Comparison of ENCODE assay signal across 8 cellular contexts in the genomic region with DNA sequence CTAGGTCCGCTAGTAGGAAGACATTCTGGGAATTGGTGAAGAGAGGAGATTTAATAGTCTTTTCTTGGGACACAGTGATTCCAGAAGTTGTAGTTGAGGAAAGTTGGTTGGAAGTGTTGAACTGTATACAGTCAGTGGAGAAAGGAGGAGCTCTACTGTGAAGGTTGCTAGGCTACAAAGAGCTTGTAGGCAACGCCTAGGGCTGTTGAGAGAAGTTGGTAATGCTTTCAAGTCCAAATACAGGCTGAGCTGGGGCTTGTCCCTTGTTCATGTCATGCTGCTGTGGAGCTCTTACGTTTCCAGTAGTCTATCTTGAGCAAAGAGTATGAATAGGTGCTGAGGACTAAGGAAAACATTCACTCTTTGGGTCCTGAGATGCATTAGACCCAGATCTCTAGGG. TPM values are rescaled to one million over a fixed set of nuclear protein-coding genes. Genes with fewer than 3 reads are reported as not detected.
DNase-seq lines count a peak whose midpoint lies in the region; ATAC-seq and TF ChIP-seq lines count a peak whose summit lies in the region.

No MANE protein-coding gene starts in this region.

- no peaks in the 10 kb centered on the region for H3K27me3 Mint-ChIP-seq in progenitor cell of endocrine pancreas

- peaks cover 2% of the 10 kb centered on the region for H3K36me3 Mint-ChIP-seq in progenitor cell of endocrine pancreas (ENCODE audit: insufficient read depth)

- H3K4me3 ChIP-seq in fibroblast of villous mesenchyme (ENCODE audit: low read depth, low read length) = peak overlapping the region; percentile 83

- peak overlapping the region; percentile 71 for H3K4me3 Mint-ChIP-seq in progenitor cell of endocrine pancreas (ENCODE audit: low read depth)

- peak; percentile 28 for ATAC-seq in SK-N-SH treated with all-trans-retinoic acid at 6 μM for 48 hours
- ATAC-seq in HG03354 (IDR thresholded peaks at IDR 0.05; ENCODE audit: poor library complexity, severe bottlenecking, unreplicated experiment) = no peak
- no peak for ATAC-seq in HG03175 (IDR thresholded peaks at IDR 0.05; ENCODE audit: unreplicated experiment)

- DNase-seq in NCI-H345 (lab: John Stamatoyannopoulos, UW) (peak; percentile 14), NCI-H345 treated with DMSO at 0.1 percent for 48 hours (lab: John Stamatoyannopoulos, UW; ENCODE audit: unreplicated experiment) (no peak), fibroblast of villous mesenchyme (ENCODE audit: low read depth) (peak; percentile 16), progenitor cell of endocrine pancreas (ENCODE audit: low spot score, unreplicated experiment) (no peak), COLO668 (lab: John Stamatoyannopoulos, UW; ENCODE audit: unreplicated experiment) (no peak)

- no peak for TF ChIP-seq CTCF in fibroblast of villous mesenchyme (IDR thresholded peaks at IDR 0.05; ENCODE audit: insufficient read depth, low read depth, low read length)
- TF ChIP-seq CTCF in progenitor cell of endocrine pancreas (IDR thresholded peaks at IDR 0.05; ENCODE audit: unreplicated experiment) = no peak

- peak overlapping the region; percentile 56 for H3K27ac Mint-ChIP-seq in progenitor cell of endocrine pancreas

- peaks cover 19% of the 10 kb centered on the region for H3K4me1 Mint-ChIP-seq in progenitor cell of endocrine pancreas (ENCODE audit: low read depth)

- no peaks in the 10 kb centered on the region for H3K9me3 Mint-ChIP-seq in progenitor cell of endocrine pancreas (ENCODE audit: low read depth)

TF ChIP-seq in SK-N-SH treated with all-trans-retinoic acid at 6 μM for 48 hours, 23 proteins besides CTCF, POLR2A, EP300 and RAD21:
- no peak for TF ChIP-seq ZFP3 (CRISPR knock-in tag; IDR thresholded peaks at IDR 0.05)
- TF ChIP-seq, protein P1, sequence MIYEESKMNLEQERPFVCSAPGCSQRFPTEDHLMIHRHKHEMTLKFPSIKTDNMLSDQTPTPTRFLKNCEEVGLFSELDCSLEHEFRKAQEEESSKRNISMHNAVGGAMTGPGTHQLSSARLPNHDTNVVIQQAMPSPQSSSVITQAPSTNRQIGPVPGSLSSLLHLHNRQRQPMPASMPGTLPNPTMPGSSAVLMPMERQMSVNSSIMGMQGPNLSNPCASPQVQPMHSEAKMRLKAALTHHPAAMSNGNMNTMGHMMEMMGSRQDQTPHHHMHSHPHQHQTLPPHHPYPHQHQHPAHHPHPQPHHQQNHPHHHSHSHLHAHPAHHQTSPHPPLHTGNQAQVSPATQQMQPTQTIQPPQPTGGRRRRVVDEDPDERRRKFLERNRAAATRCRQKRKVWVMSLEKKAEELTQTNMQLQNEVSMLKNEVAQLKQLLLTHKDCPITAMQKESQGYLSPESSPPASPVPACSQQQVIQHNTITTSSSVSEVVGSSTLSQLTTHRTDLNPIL (CRISPR knock-in tag; IDR thresholded peaks at IDR 0.05; ENCODE audit: low read depth) = no peak
- TF ChIP-seq GLIS3 (CRISPR knock-in tag; IDR thresholded peaks at IDR 0.05) = no peak
- no peak for TF ChIP-seq ESRRG (CRISPR knock-in tag; IDR thresholded peaks at IDR 0.05)
- no peak for TF ChIP-seq ZC3H10 (CRISPR knock-in tag; IDR thresholded peaks at IDR 0.05)

RNA-seq across cellular contexts. Expression of gene TBCEL, which starts 1.1 kb away (rescaled TPM):
- total RNA-seq in fibroblast of villous mesenchyme (23.2 and 29.8 TPM in 2 replicates), progenitor cell of endocrine pancreas (28.6 and 28.9 TPM in 2 replicates)

Comparison
In these comparisons a context has a peak if more than half of its experiments do, and no peak if none do; other contexts are left out.
1. DNase-seq: peak in NCI-H345 (single experiment) and fibroblast of villous mesenchyme (single experiment); none in NCI-H345 treated with DMSO at 0.1 percent for 48 hours (single experiment), progenitor cell of endocrine pancreas (single experiment) and COLO668 (single experiment).